ENCODE assay signal across 20 cellular contexts in genomic region chr20:21496452-21496851, GRCh38. TPM values are rescaled to one million over a fixed set of nuclear protein-coding genes. Genes with fewer than 3 reads are reported as not detected.
DNase-seq lines count a peak whose midpoint lies in the region; ATAC-seq, FAIRE-seq and TF ChIP-seq lines count a peak whose summit lies in the region.
"Had no signal": no experiment of that assay in that cellular context is flagged by ENCODE, and none has a peak within 500 bp of the region (broad histone marks: within the 10 kb centered on the region; RNA-seq: fewer than 3 reads in every experiment).

No MANE protein-coding gene starts in this region.

- no peak overlapping the region for H3K9ac ChIP-seq in keratinocyte (ENCODE audit: control insufficient read depth, extremely low read depth, insufficient read depth, low read length)
- H3K9ac ChIP-seq: BLaER1, KMS-11 had no signal

- H3K36me3 ChIP-seq in H7 (replicated peaks; ENCODE audit: control insufficient read depth, insufficient read depth, low read length) (no peaks in the 10 kb centered on the region), bronchial epithelial cell (ENCODE audit: control insufficient read depth, insufficient read depth, low read length) (no peaks in the 10 kb centered on the region), keratinocyte (ENCODE audit: control insufficient read depth in 2 of 2, extremely low read depth in 1 of 2, insufficient read depth in 2 of 2, low read length in 2 of 2) (no peaks in the 10 kb centered on the region), aorta (ENCODE audit: control insufficient read depth in 1 of 2, insufficient read depth in 2 of 2, low read length in 1 of 2) (no peaks in the 10 kb centered on the region)
- H3K36me3 ChIP-seq: BLaER1 had no signal

- dilution Hi-C loops in keratinocyte (cut with MboI; ENCODE audit: extremely low pct_ligation_motif_present, low sequenced_read_pairs) = no loop called here

- no peak overlapping the region for H3K27ac ChIP-seq in keratinocyte (ENCODE audit: control insufficient read depth, insufficient read depth, low read length)
- no peak overlapping the region for H3K27ac ChIP-seq in aorta (ENCODE audit: low read depth in 1 of 2, low read length in 2 of 2)
- H3K27ac ChIP-seq: BLaER1, KMS-11 had no signal

- no peak overlapping the region for H2AFZ ChIP-seq in keratinocyte (ENCODE audit: control insufficient read depth, low read length)

- no peaks in the 10 kb centered on the region for H3K9me1 ChIP-seq in keratinocyte (ENCODE audit: control insufficient read depth, extremely low read depth, insufficient read depth, low read length)

- no peak for TF ChIP-seq CTCF in bronchial epithelial cell (IDR thresholded peaks at IDR 0.05; ENCODE audit: insufficient read depth, low read length, severe bottlenecking)
- no peak for TF ChIP-seq CTCF in keratinocyte (optimal IDR thresholded peaks at IDR 0.05 in 1 of 3, IDR thresholded peaks at IDR 0.05 in 1 of 3, conservative IDR thresholded peaks at IDR 0.05 in 1 of 3; ENCODE audit: extremely low read depth in 1 of 3, insufficient read depth in 2 of 3, low read length in 3 of 3)
- no peak for TF ChIP-seq CTCF in type B pancreatic cell (conservative IDR thresholded peaks at IDR 0.05)

- H3K27me3 ChIP-seq in H7 (ENCODE audit: control insufficient read depth, insufficient read depth, low read length) = no peaks in the 10 kb centered on the region
- H3K27me3 ChIP-seq in bronchial epithelial cell (ENCODE audit: control insufficient read depth, insufficient read depth, low read length) = peaks cover 2% of the 10 kb centered on the region
- no peaks in the 10 kb centered on the region for H3K27me3 ChIP-seq in keratinocyte (ENCODE audit: control insufficient read depth, extremely low read depth, insufficient read depth, low read length)
- no peaks in the 10 kb centered on the region for H3K27me3 ChIP-seq in aorta (ENCODE audit: control insufficient read depth in 1 of 2, insufficient read depth in 2 of 2, low read length in 1 of 2)
- H3K27me3 ChIP-seq: BLaER1 had no signal

- H3K36me3 Mint-ChIP-seq in type B pancreatic cell = no peaks in the 10 kb centered on the region
- H3K36me3 Mint-ChIP-seq: CD4-positive, alpha-beta memory T cell had no signal

- no peaks in the 10 kb centered on the region for H3K9me3 ChIP-seq in keratinocyte (ENCODE audit: control insufficient read depth, low read depth, low read length)
- H3K9me3 ChIP-seq in aorta (ENCODE audit: control insufficient read depth, low read length) = no peaks in the 10 kb centered on the region
- H3K9me3 ChIP-seq: BLaER1 had no signal

- FAIRE-seq in bronchial epithelial cell (lab: Jason Lieb, UNC) (no peak), keratinocyte (lab: Jason Lieb, UNC) (peak; percentile 88)

- H3K4me1 Mint-ChIP-seq in type B pancreatic cell (ENCODE audit: unreplicated experiment) = no peaks in the 10 kb centered on the region
- H3K4me1 Mint-ChIP-seq: CD4-positive, alpha-beta memory T cell had no signal

- H3K4me1 ChIP-seq in keratinocyte (ENCODE audit: control insufficient read depth, extremely low read depth, insufficient read depth, low read length) = peaks cover 3% of the 10 kb centered on the region
- no peaks in the 10 kb centered on the region for H3K4me1 ChIP-seq in aorta (ENCODE audit: control insufficient read depth in 1 of 2, insufficient read depth in 2 of 2, low read length in 2 of 2)
- H3K4me1 ChIP-seq: BLaER1 had no signal

- H4K20me1 ChIP-seq in keratinocyte (ENCODE audit: control insufficient read depth, extremely low read depth, insufficient read depth, low read length) = no peaks in the 10 kb centered on the region
- H4K20me1 ChIP-seq: BLaER1 had no signal

- WGBS in aorta, 2 donors = 80 to 86% methylated on average over 5 of the region's 5 CpGs

- intact Hi-C loops in aorta (cut with DNase I) = no loop called here

- H3K27ac Mint-ChIP-seq in type B pancreatic cell = no peak overlapping the region

- no peaks in the 10 kb centered on the region for H3K9me3 Mint-ChIP-seq in type B pancreatic cell

- no peak overlapping the region for H3K4me2 ChIP-seq in keratinocyte (ENCODE audit: control insufficient read depth, extremely low read depth, insufficient read depth, low read depth, low read length)
- H3K4me2 ChIP-seq: BLaER1, KMS-11 had no signal

- DNase-seq in H7 (peak; percentile 8), NCI-H69 (lab: John Stamatoyannopoulos, UW) (peak; percentile 17), bronchial epithelial cell (ENCODE audit: low read depth) (peak; percentile 88), keratinocyte (ENCODE audit: low read depth, low spot score) (no peak), aorta (no peak), type B pancreatic cell (ENCODE audit: extremely low spot score, unreplicated experiment) (no peak), amygdala (lab: John Stamatoyannopoulos, UW) (no peak), MV-4-11 (lab: John Stamatoyannopoulos, UW) (no peak)
- DNase-seq: CD4-positive, alpha-beta memory T cell; DMS153; GDM1; HCEC 1CT; NCI-H146; NCI-H2029 treated with DMSO at 0.1 percent for 48 hours; NCI-H774; SIG-M5 had no signal

- H3K4me3 ChIP-seq in H7 (ENCODE audit: insufficient read depth, low read depth, low read length) = no peak overlapping the region
- no peak overlapping the region for H3K4me3 ChIP-seq in bronchial epithelial cell (ENCODE audit: low read depth, low read length)
- H3K4me3 ChIP-seq in keratinocyte (ENCODE audit: control insufficient read depth in 2 of 3, extremely low read depth in 1 of 3, insufficient read depth in 2 of 3, low read depth in 1 of 3, low read length in 3 of 3) = no peak overlapping the region
- no peak overlapping the region for H3K4me3 ChIP-seq in aorta (ENCODE audit: low read length in 2 of 2)
- H3K4me3 ChIP-seq: BLaER1 had no signal

- no peak for ATAC-seq in aorta (ENCODE audit: low FRiP score)

- H3K79me2 ChIP-seq in keratinocyte (ENCODE audit: control insufficient read depth, insufficient read depth, low read length) = no peaks in the 10 kb centered on the region

- peaks cover 58% of the 10 kb centered on the region for H3K27me3 Mint-ChIP-seq in type B pancreatic cell

- no peak overlapping the region for H3K4me3 Mint-ChIP-seq in type B pancreatic cell
- H3K4me3 Mint-ChIP-seq: CD4-positive, alpha-beta memory T cell had no signal

RNA-seq across cellular contexts. Expression of gene NKX2-2, which starts 17.4 kb away (rescaled TPM):
- 0.45 TPM in 1 of 2 replicates, not detected in the other for total RNA-seq in H7 (2014; rRNA removed; shearing (Covaris generic))
- total RNA-seq in bronchial epithelial cell = not detected in 2 replicates
- not detected in 3 replicates for polyA plus RNA-seq in keratinocyte
- not detected for polyA plus RNA-seq in keratinocyte (2011; ENCODE audit: low read depth)
- not detected in 2 replicates for polyA plus RNA-seq in keratinocyte (2011; cell fraction: cytosol; rRNA removed)
- not detected in 2 replicates for polyA plus RNA-seq in keratinocyte (2011; cell fraction: nucleus; rRNA removed)
- not detected in 2 replicates for polyA plus RNA-seq in keratinocyte (2012; ENCODE audit: low replicate concordance)
- not detected in 3 replicates for polyA minus RNA-seq in keratinocyte
- polyA minus RNA-seq in keratinocyte (2011; cell fraction: cytosol; rRNA and poly(A)+ RNA removed) = not detected
- not detected in 2 replicates for polyA minus RNA-seq in keratinocyte (2011; cell fraction: nucleus; rRNA and poly(A)+ RNA removed)
- not detected for total RNA-seq in aorta
- under 1 TPM in 1 of 2 donors, not detected in 1; 0.15 TPM for polyA plus RNA-seq in aorta
- 6.0 and 15.4 TPM in 2 replicates for total RNA-seq in type B pancreatic cell (ENCODE audit: low replicate concordance)
- total RNA-seq: CD4-positive, alpha-beta memory T cell; NCI-H460; RPMI7951 had no signal
- polyA plus RNA-seq: CD4-positive, alpha-beta memory T cell had no signal

Comparison
In these comparisons a context has a peak if more than half of its experiments do, and no peak if none do; other contexts are left out.
1. DNase-seq: peak in H7 (single experiment), NCI-H69 (single experiment) and bronchial epithelial cell (single experiment); none in keratinocyte (single experiment), aorta (0 of 2), type B pancreatic cell (single experiment), amygdala (0 of 56) and MV-4-11 (single experiment).